Comparison of ENCODE assay signal across 18 cellular contexts in genomic region chr3:132456141-132456540, GRCh38. TPM values are rescaled to one million over a fixed set of nuclear protein-coding genes. Genes with fewer than 3 reads are reported as not detected.
DNase-seq lines count a peak whose midpoint lies in the region; ATAC-seq and TF ChIP-seq lines count a peak whose summit lies in the region.
"Had no signal": no experiment of that assay in that cellular context is flagged by ENCODE, and none has a peak within 500 bp of the region (broad histone marks: within the 10 kb centered on the region; RNA-seq: fewer than 3 reads in every experiment).

No MANE protein-coding gene starts in this region.

- no peak for TF ChIP-seq EP300 in upper lobe of left lung (IDR thresholded peaks at IDR 0.05)

- no peak for TF ChIP-seq CTCF in osteocyte (IDR thresholded peaks at IDR 0.05)
- TF ChIP-seq CTCF in upper lobe of left lung (IDR thresholded peaks at IDR 0.05), result no peak

- H3K9me3 ChIP-seq in T-helper 17 cell (ENCODE audit: control insufficient read depth, low read length, poor library complexity, severe bottlenecking) (no peaks in the 10 kb centered on the region), upper lobe of left lung (no peaks in the 10 kb centered on the region)
- H3K9me3 ChIP-seq: BLaER1, HAP-1 had no signal

- H3K27me3 ChIP-seq in upper lobe of left lung, result no peaks in the 10 kb centered on the region
- H3K27me3 ChIP-seq: BLaER1 had no signal

- ATAC-seq in T-helper 17 cell, result no peak
- ATAC-seq in upper lobe of left lung (ENCODE audit: low FRiP score in 2 of 2), result no peak

- peaks cover 15 to 99% (median 31%) of the 10 kb centered on the region in 4 donors for H3K36me3 ChIP-seq in upper lobe of left lung

- H3K27ac Mint-ChIP-seq in T-helper 17 cell (peak overlapping the region; percentile 29), osteocyte (ENCODE audit: unreplicated experiment) (no peak overlapping the region)
- H3K27ac Mint-ChIP-seq: CD4-positive, alpha-beta memory T cell had no signal

- peaks cover 9% of the 10 kb centered on the region for H3K36me3 Mint-ChIP-seq in T-helper 17 cell (ENCODE audit: low read depth)
- peaks cover 76% of the 10 kb centered on the region for H3K36me3 Mint-ChIP-seq in osteocyte (ENCODE audit: unreplicated experiment)

- no peak overlapping the region for H3K4me3 ChIP-seq in upper lobe of left lung
- H3K4me3 ChIP-seq: BLaER1, GM23248, HAP-1 had no signal

- H3K4me1 Mint-ChIP-seq in T-helper 17 cell (no peaks in the 10 kb centered on the region), osteocyte (ENCODE audit: unreplicated experiment) (no peaks in the 10 kb centered on the region)

- H3K27me3 Mint-ChIP-seq in T-helper 17 cell (no peaks in the 10 kb centered on the region), osteocyte (ENCODE audit: unreplicated experiment) (no peaks in the 10 kb centered on the region)
- H3K27me3 Mint-ChIP-seq: CD4-positive, alpha-beta memory T cell; IgD-negative memory B cell had no signal

- 89% methylated on average over 3 of the region's 3 CpGs for WGBS in upper lobe of left lung, 2 donors

- H3K4me1 ChIP-seq in upper lobe of left lung, result no peaks in the 10 kb centered on the region
- H3K4me1 ChIP-seq: BLaER1, HAP-1 had no signal

- DNase-seq in NOMO-1 (lab: John Stamatoyannopoulos, UW; ENCODE audit: unreplicated experiment in 2 of 2) (peak; percentile 54 to 80), NOMO-1 treated with dmso at 0.1 percent for 144 hours (lab: John Stamatoyannopoulos, UW; ENCODE audit: unreplicated experiment) (no peak), NOMO-1 treated with DMSO at 0.1 percent for 48 hours (lab: John Stamatoyannopoulos, UW; ENCODE audit: unreplicated experiment) (peak; percentile 73), T-helper 17 cell (no peak), amygdala (lab: John Stamatoyannopoulos, UW) (no peak), NCI-H1436 treated with DMSO at 0.1 percent for 48 hours (lab: John Stamatoyannopoulos, UW) (no peak), osteocyte (ENCODE audit: extremely low spot score, unreplicated experiment) (no peak), upper lobe of left lung (no peak)
- DNase-seq: 8988T; CD4-positive, alpha-beta memory T cell; DMS153; DMS79; GDM1; GM23248 had no signal

- no peak overlapping the region for H3K27ac ChIP-seq in upper lobe of left lung
- H3K27ac ChIP-seq: BLaER1, GM23248 had no signal

- no peak overlapping the region for H3K4me3 Mint-ChIP-seq in T-helper 17 cell
- H3K4me3 Mint-ChIP-seq in osteocyte (ENCODE audit: unreplicated experiment), result no peak overlapping the region
- H3K4me3 Mint-ChIP-seq: CD14-positive monocyte; CD4-positive, alpha-beta memory T cell; IgD-negative memory B cell had no signal

- TF ChIP-seq POLR2A in upper lobe of left lung (IDR thresholded peaks at IDR 0.05), result no peak

- no peaks in the 10 kb centered on the region for H3K9me3 Mint-ChIP-seq in osteocyte (ENCODE audit: unreplicated experiment)
- H3K9me3 Mint-ChIP-seq: CD4-positive, alpha-beta memory T cell; IgD-negative memory B cell had no signal

RNA-seq across cellular contexts. Expression of gene DNAJC13, which starts 38.8 kb away (rescaled TPM):
- total RNA-seq in T-helper 17 cell (10 to 100 TPM; 26.1 to 30.7 TPM), osteocyte (55.5 and 57.1 TPM in 2 replicates), upper lobe of left lung (10 to 100 TPM; 29.1 to 54.9 (median 35.1) TPM)

Comparison
In these comparisons a context has a peak if more than half of its experiments do, and no peak if none do; other contexts are left out.
1. DNase-seq: peak in NOMO-1 (2 of 2) and NOMO-1 treated with DMSO at 0.1 percent for 48 hours (single experiment); none in NOMO-1 treated with dmso at 0.1 percent for 144 hours (single experiment), T-helper 17 cell (0 of 3), amygdala (0 of 56), NCI-H1436 treated with DMSO at 0.1 percent for 48 hours (single experiment), osteocyte (single experiment) and upper lobe of left lung (0 of 2).